In genomic region chr2:128316777-128317185, GRCh38 we compare ENCODE assay signal across 1 cellular context.
TF ChIP-seq lines count a peak whose summit lies in the region.

No MANE protein-coding gene starts in this region.

TF ChIP-seq in IMR-90, 13 proteins besides CTCF, POLR2A, EP300 and RAD21 (continued from another document):
- TF ChIP-seq SMC3 (IDR thresholded peaks at IDR 0.05; ENCODE audit: low read depth, low read length) (no peak), RCOR1 (IDR thresholded peaks at IDR 0.05; ENCODE audit: insufficient replicate concordance, low read length) (no peak), BHLHE40 (IDR thresholded peaks at IDR 0.05; ENCODE audit: low read depth, low read length) (no peak), MXI1 (IDR thresholded peaks at IDR 0.05; ENCODE audit: borderline replicate concordance, low read depth, low read length) (no peak), FOS (IDR thresholded peaks at IDR 0.05; ENCODE audit: low read depth, low read length) (no peak)
